In genomic region chr20:32930181-32930580, GRCh38 we compare ENCODE assay signal across 37 cellular contexts.
"Had no signal": no experiment of that assay in that cellular context is flagged by ENCODE, and none has a peak within 500 bp of the region (broad histone marks: within the 10 kb centered on the region; RNA-seq: fewer than 3 reads in every experiment).

No MANE protein-coding gene starts in this region.

- H3K27ac ChIP-seq: adrenal gland, body of pancreas, brain microvascular endothelial cell, breast epithelium, VCaP had no signal

- H3K27ac Mint-ChIP-seq: activated B cell treated with CpG ODN at 0.5 μM for 24 hours; activated CD4-positive, alpha-beta memory T cell treated with anti-CD3 and anti-CD28 coated beads for 36 hours; activated CD8-positive, alpha-beta T cell treated with anti-CD3 and anti-CD28 coated beads for 36 hours; activated naive CD4-positive, alpha-beta T cell treated with anti-CD3 and anti-CD28 coated beads for 36 hours; activated naive CD4-positive, alpha-beta T cell treated with anti-CD3 and anti-CD28 coated beads, Interleukin-2, amount 50 U/mL, for 72 hours; activated naive CD8-positive, alpha-beta T cell treated with anti-CD3 and anti-CD28 coated beads for 36 hours; activated T-cell treated with anti-CD3 and anti-CD28 coated beads, Interleukin-2, amount 50 U/mL, for 72 hours; activated T-helper 1 cell treated with anti-CD3 and anti-CD28 coated beads, Interleukin-12 subunit alpha, Interleukin-12 subunit beta, Interleukin-2, Interleukin-4 antibody, amounts not matched to agents 30 ng/mL and 10 ng/mL and 1 ng/mL, durations not matched to agents 14 hours and 24 hours and 36 hours; activated T-helper 17 cell treated with anti-CD3 and anti-CD28 coated beads, Interleukin-2, amount 50 U/mL, for 72 hours; T-helper 1 cell treated with Interleukin-12 subunit alpha and Interleukin-12 subunit beta and Interleukin-4 antibody, amounts not matched to agents 30 μg/mL and 1 μg/mL, for 36 hours; T-helper 2 cell treated with Interferon-gamma antibody and Interleukin-4, amounts not matched to agents 5 μg/mL and 100 μg/mL, for 36 hours had no signal

- H3K4me3 ChIP-seq: adrenal gland, body of pancreas, breast epithelium had no signal

- H3K4me1 Mint-ChIP-seq: activated B cell treated with CpG ODN at 0.5 μM for 24 hours had no signal

- ATAC-seq: activated CD8-positive, alpha-beta T cell treated with anti-CD3 and anti-CD28 coated beads for 36 hours; activated naive CD4-positive, alpha-beta T cell treated with anti-CD3 and anti-CD28 coated beads, Interleukin-2, amount 50 U/mL, for 72 hours; activated T-cell treated with anti-CD3 and anti-CD28 coated beads, Interleukin-2, amount 50 U/mL, for 4 hours; activated T-cell treated with anti-CD3 and anti-CD28 coated beads, Interleukin-2, amount 50 U/mL, for 72 hours; activated T-helper 17 cell treated with anti-CD3 and anti-CD28 coated beads, Interleukin-2, amount 50 U/mL, for 72 hours; body of pancreas had no signal

- FAIRE-seq: astrocyte, TTC549 had no signal

- H3K4me1 ChIP-seq: adrenal gland, body of pancreas, breast epithelium had no signal

- H3K27me3 ChIP-seq: adrenal gland, body of pancreas, brain microvascular endothelial cell, breast epithelium had no signal

- H3K9me3 ChIP-seq: adrenal gland, body of pancreas, breast epithelium had no signal

- H3K4me3 Mint-ChIP-seq: activated B cell treated with CpG ODN at 0.5 μM for 24 hours; activated CD4-positive, alpha-beta memory T cell treated with anti-CD3 and anti-CD28 coated beads for 36 hours; activated CD8-positive, alpha-beta T cell treated with anti-CD3 and anti-CD28 coated beads for 36 hours; activated naive CD4-positive, alpha-beta T cell treated with anti-CD3 and anti-CD28 coated beads for 36 hours; activated naive CD8-positive, alpha-beta T cell treated with anti-CD3 and anti-CD28 coated beads for 36 hours; activated T-cell treated with anti-CD3 and anti-CD28 coated beads, Interleukin-2, amount 50 U/mL, for 4 hours; activated T-cell treated with anti-CD3 and anti-CD28 coated beads, Interleukin-2, amount 50 U/mL, for 72 hours; activated T-helper 1 cell treated with anti-CD3 and anti-CD28 coated beads, Interleukin-12 subunit alpha, Interleukin-12 subunit beta, Interleukin-2, Interleukin-4 antibody, amounts not matched to agents 30 ng/mL and 10 ng/mL and 1 ng/mL, durations not matched to agents 14 hours and 24 hours and 36 hours; activated T-helper 17 cell treated with anti-CD3 and anti-CD28 coated beads, Interleukin-2, amount 50 U/mL, for 72 hours; T-helper 1 cell treated with Interleukin-12 subunit alpha and Interleukin-12 subunit beta and Interleukin-4 antibody, amounts not matched to agents 30 μg/mL and 1 μg/mL, for 36 hours; T-helper 2 cell treated with Interferon-gamma antibody and Interleukin-4, amounts not matched to agents 5 μg/mL and 100 μg/mL, for 36 hours had no signal

- H3K27me3 Mint-ChIP-seq: activated B cell treated with CpG ODN at 0.5 μM for 24 hours; activated CD4-positive, alpha-beta memory T cell treated with anti-CD3 and anti-CD28 coated beads for 36 hours; activated CD8-positive, alpha-beta T cell treated with anti-CD3 and anti-CD28 coated beads for 36 hours; activated naive CD8-positive, alpha-beta T cell treated with anti-CD3 and anti-CD28 coated beads for 36 hours; activated T-helper 17 cell treated with anti-CD3 and anti-CD28 coated beads, Interleukin-2, amount 50 U/mL, for 72 hours had no signal

- H3K36me3 ChIP-seq: adrenal gland, brain microvascular endothelial cell, breast epithelium had no signal

- H3K36me3 Mint-ChIP-seq: activated CD4-positive, alpha-beta memory T cell treated with anti-CD3 and anti-CD28 coated beads for 36 hours; activated naive CD4-positive, alpha-beta T cell treated with anti-CD3 and anti-CD28 coated beads, Interleukin-2, amount 50 U/mL, for 72 hours; activated naive CD8-positive, alpha-beta T cell treated with anti-CD3 and anti-CD28 coated beads for 36 hours had no signal

- H3K9me3 Mint-ChIP-seq: activated B cell treated with CpG ODN at 0.5 μM for 24 hours; activated CD4-positive, alpha-beta memory T cell treated with anti-CD3 and anti-CD28 coated beads for 36 hours; activated CD8-positive, alpha-beta T cell treated with anti-CD3 and anti-CD28 coated beads for 36 hours; activated naive CD4-positive, alpha-beta T cell treated with anti-CD3 and anti-CD28 coated beads for 36 hours; activated naive CD4-positive, alpha-beta T cell treated with anti-CD3 and anti-CD28 coated beads, Interleukin-2, amount 50 U/mL, for 72 hours; activated naive CD8-positive, alpha-beta T cell treated with anti-CD3 and anti-CD28 coated beads for 36 hours; activated T-cell treated with anti-CD3 and anti-CD28 coated beads, Interleukin-2, amount 50 U/mL, for 4 hours; activated T-cell treated with anti-CD3 and anti-CD28 coated beads, Interleukin-2, amount 50 U/mL, for 72 hours; activated T-helper 1 cell treated with anti-CD3 and anti-CD28 coated beads, Interleukin-12 subunit alpha, Interleukin-12 subunit beta, Interleukin-2, Interleukin-4 antibody, amounts not matched to agents 30 ng/mL and 10 ng/mL and 1 ng/mL, durations not matched to agents 14 hours and 24 hours and 36 hours; activated T-helper 17 cell treated with anti-CD3 and anti-CD28 coated beads, Interleukin-2, amount 50 U/mL, for 72 hours; T-helper 1 cell treated with Interleukin-12 subunit alpha and Interleukin-12 subunit beta and Interleukin-4 antibody, amounts not matched to agents 30 μg/mL and 1 μg/mL, for 36 hours; T-helper 2 cell treated with Interferon-gamma antibody and Interleukin-4, amounts not matched to agents 5 μg/mL and 100 μg/mL, for 36 hours had no signal

- DNase-seq: activated B cell treated with CpG ODN at 0.5 μM for 24 hours; activated CD4-positive, alpha-beta memory T cell treated with anti-CD3 and anti-CD28 coated beads for 36 hours; activated CD4-positive, alpha-beta T cell treated with anti-CD3 and anti-CD28 coated beads for 4 hours; activated CD4-positive, alpha-beta T cell treated with anti-CD3 and anti-CD28 coated beads, Interleukin-2, amount 50 U/mL, for 1 hour; activated CD4-positive, alpha-beta T cell treated with anti-CD3 and anti-CD28 coated beads, Interleukin-2, amount 50 U/mL, for 4 hours; activated CD4-positive, CD25-positive, alpha-beta regulatory T cell treated with anti-CD3 and anti-CD28 coated beads, Interleukin-2, amount 50 U/mL, for 72 hours; activated CD8-positive, alpha-beta memory T cell treated with anti-CD3 and anti-CD28 coated beads, Interleukin-2, amount 50 U/mL, for 4 hours; activated CD8-positive, alpha-beta T cell treated with anti-CD3 and anti-CD28 coated beads for 36 hours; activated effector memory CD4-positive, alpha-beta T cell treated with anti-CD3 and anti-CD28 coated beads, Interleukin-2, amount 50 U/mL, for 16 hours; activated gamma-delta T cell treated with Interleukin-2 at 50 U/mL for 16 hours; activated naive CD4-positive, alpha-beta T cell; activated naive CD4-positive, alpha-beta T cell treated with anti-CD3 and anti-CD28 coated beads for 36 hours; activated naive CD4-positive, alpha-beta T cell treated with anti-CD3 and anti-CD28 coated beads, Interleukin-2, amount 50 U/mL, for 16 hours; activated naive CD8-positive, alpha-beta T cell treated with anti-CD3 and anti-CD28 coated beads for 36 hours; activated T-cell treated with anti-CD3 and anti-CD28 coated beads for 4 hours; activated T-cell treated with anti-CD3 and anti-CD28 coated beads, Interleukin-2, amount 50 U/mL, for 1 hour; activated T-cell treated with anti-CD3 and anti-CD28 coated beads, Interleukin-2, amount 50 U/mL, for 4 hours; activated T-cell treated with anti-CD3 and anti-CD28 coated beads, Interleukin-2, amount 50 U/mL, for 72 hours; adrenal gland; amniotic stem cell; aorta; body of pancreas; brain microvascular endothelial cell; central memory CD4-positive, alpha-beta T cell; SW 1271; T-helper 1 cell; T-helper 2 cell; T-helper 9 cell had no signal
